ENCODE assay signal across 8 cellular contexts in genomic region chr6:33533163-33533869, GRCh38. TPM values are rescaled to one million over a fixed set of nuclear protein-coding genes. Genes with fewer than 3 reads are reported as not detected.
DNase-seq lines count a peak whose midpoint lies in the region; ATAC-seq and TF ChIP-seq lines count a peak whose summit lies in the region.
"Not testable (repeated sequence)": the region's sequence is repeated elsewhere in the genome, so short reads cannot be mapped to it uniquely, and the experiment has no call there.

No MANE protein-coding gene starts in this region.

- H3K27ac Mint-ChIP-seq in activated T-helper 1 cell treated with anti-CD3 and anti-CD28 coated beads, Interleukin-12 subunit alpha, Interleukin-12 subunit beta, Interleukin-2, Interleukin-4 antibody, amounts not matched to agents 30 ng/mL and 10 ng/mL and 1 ng/mL, durations not matched to agents 14 hours and 24 hours and 36 hours: peak overlapping the region; percentile 81
- H3K27ac Mint-ChIP-seq in neural progenitor cell: peak overlapping the region; percentile 90

- H3F3A ChIP-seq in neural progenitor cell (ENCODE audit: low read depth): not testable (repeated sequence)

- H3K4me2 ChIP-seq in DND-41 (ENCODE audit: insufficient read depth, low read length): peak overlapping the region; percentile 71
- not testable (repeated sequence) for H3K4me2 ChIP-seq in neural progenitor cell

- H3K79me2 ChIP-seq in DND-41 (ENCODE audit: insufficient read depth, low read length); neural progenitor cell (ENCODE audit: low read depth): not testable (repeated sequence)

- intact Hi-C loops in activated T-helper 1 cell treated with anti-CD3 and anti-CD28 coated beads, Interleukin-12 subunit alpha, Interleukin-12 subunit beta, Interleukin-2, Interleukin-4 antibody, amounts not matched to agents 30 ng/mL and 10 ng/mL and 1 ng/mL, durations not matched to agents 14 hours and 24 hours and 36 hours (cut with micrococcal nuclease): loop anchor here (1.0 kb wide), 3 partner anchors 38 to 79 kb away; partner anchors contain the start of gene ZBTB9

- peaks cover 23% of the 10 kb centered on the region for H3K4me1 ChIP-seq in DND-41 (ENCODE audit: insufficient read depth, low read length)
- not testable (repeated sequence) for H3K4me1 ChIP-seq in neural progenitor cell

- H3K36me3 ChIP-seq in DND-41 (ENCODE audit: insufficient read depth, low read length); neural progenitor cell: not testable (repeated sequence)

- ATAC-seq in DND-41 (ENCODE audit: insufficient read depth, low read depth): peak; percentile 91

- H3K4me3 Mint-ChIP-seq in activated T-helper 1 cell treated with anti-CD3 and anti-CD28 coated beads, Interleukin-12 subunit alpha, Interleukin-12 subunit beta, Interleukin-2, Interleukin-4 antibody, amounts not matched to agents 30 ng/mL and 10 ng/mL and 1 ng/mL, durations not matched to agents 14 hours and 24 hours and 36 hours: peak overlapping the region; percentile 68
- not testable (repeated sequence) for H3K4me3 Mint-ChIP-seq in neural progenitor cell

- not testable (repeated sequence) for H3K27me3 ChIP-seq in DND-41 (ENCODE audit: insufficient read depth, low read length, poor library complexity); neural progenitor cell

- H3K4me1 Mint-ChIP-seq in activated T-helper 1 cell treated with anti-CD3 and anti-CD28 coated beads, Interleukin-12 subunit alpha, Interleukin-12 subunit beta, Interleukin-2, Interleukin-4 antibody, amounts not matched to agents 30 ng/mL and 10 ng/mL and 1 ng/mL, durations not matched to agents 14 hours and 24 hours and 36 hours (ENCODE audit: low read depth): peaks cover 24% of the 10 kb centered on the region
- H3K4me1 Mint-ChIP-seq in neural progenitor cell: not testable (repeated sequence)

- H3K27ac ChIP-seq in DND-41 (ENCODE audit: low read length): peak overlapping the region; percentile 53
- H3K27ac ChIP-seq in neural progenitor cell: not testable (repeated sequence)

- H4K20me1 ChIP-seq in DND-41 (ENCODE audit: insufficient read depth, low read length); neural progenitor cell (ENCODE audit: low read depth): not testable (repeated sequence)

- not testable (repeated sequence) for H3K27me3 Mint-ChIP-seq in activated T-helper 1 cell treated with anti-CD3 and anti-CD28 coated beads, Interleukin-12 subunit alpha, Interleukin-12 subunit beta, Interleukin-2, Interleukin-4 antibody, amounts not matched to agents 30 ng/mL and 10 ng/mL and 1 ng/mL, durations not matched to agents 14 hours and 24 hours and 36 hours (ENCODE audit: insufficient read depth); neural progenitor cell (ENCODE audit: insufficient read depth, low read depth)

- H3K9ac ChIP-seq in DND-41 (ENCODE audit: low read depth, low read length): peak overlapping the region; percentile 27; the same call in 1 of the 2 replicates
- not testable (repeated sequence) for H3K9ac ChIP-seq in neural progenitor cell

- peak overlapping the region in 1 of 2 experiments; percentile 44; a peak in 2 of 4 replicates for H3K4me3 ChIP-seq in DND-41 (ENCODE audit: low read depth in 1 of 2, low read length in 2 of 2)
- not testable (repeated sequence) for H3K4me3 ChIP-seq in neural progenitor cell

- H2AFZ ChIP-seq in DND-41 (ENCODE audit: low read depth, low read length): peak overlapping the region; percentile 59
- peak overlapping the region; percentile 76 for H2AFZ ChIP-seq in neural progenitor cell (replicated peaks)

- H3K36me3 Mint-ChIP-seq in activated T-helper 1 cell treated with anti-CD3 and anti-CD28 coated beads, Interleukin-12 subunit alpha, Interleukin-12 subunit beta, Interleukin-2, Interleukin-4 antibody, amounts not matched to agents 30 ng/mL and 10 ng/mL and 1 ng/mL, durations not matched to agents 14 hours and 24 hours and 36 hours (ENCODE audit: low read depth); neural progenitor cell: not testable (repeated sequence)

- not testable (repeated sequence) for H3K9me3 Mint-ChIP-seq in activated T-helper 1 cell treated with anti-CD3 and anti-CD28 coated beads, Interleukin-12 subunit alpha, Interleukin-12 subunit beta, Interleukin-2, Interleukin-4 antibody, amounts not matched to agents 30 ng/mL and 10 ng/mL and 1 ng/mL, durations not matched to agents 14 hours and 24 hours and 36 hours; neural progenitor cell

- TF ChIP-seq CTCF in DND-41 (IDR thresholded peaks at IDR 0.05; ENCODE audit: borderline replicate concordance, extremely low read depth, low read length, poor library complexity, severe bottlenecking); neural progenitor cell (IDR thresholded peaks at IDR 0.05): not testable (repeated sequence)

- H3K9me3 ChIP-seq in DND-41 (ENCODE audit: insufficient read depth, low read length, severe bottlenecking); neural progenitor cell (ENCODE audit: low read depth): not testable (repeated sequence)

- DNase-seq in DND-41: peak; percentile 84
- peak in 3 of 4 experiments; percentile 7 to 21 (median 17) for DNase-seq in activated CD4-positive, CD25-positive, alpha-beta regulatory T cell (lab: John Stamatoyannopoulos, UW)
- peak; percentile 22 to 38 for DNase-seq in activated CD8-positive, alpha-beta memory T cell treated with anti-CD3 and anti-CD28 coated beads for 1 hour (ENCODE audit: extremely low read depth in 1 of 2, low read depth in 1 of 2)
- peak; percentile 59 for DNase-seq in activated T-helper 1 cell treated with anti-CD3 and anti-CD28 coated beads, Interleukin-12 subunit alpha, Interleukin-12 subunit beta, Interleukin-2, Interleukin-4 antibody, amounts not matched to agents 30 ng/mL and 10 ng/mL and 1 ng/mL, durations not matched to agents 14 hours and 24 hours and 36 hours (ENCODE audit: low spot score)
- DNase-seq in activated naive CD8-positive, alpha-beta T cell treated with anti-CD3 and anti-CD28 coated beads, Interleukin-2, amount 50 U/mL, for 16 hours (ENCODE audit: low read depth, low spot score): peak; percentile 16
- DNase-seq in neural progenitor cell (ENCODE audit: low spot score): not testable (repeated sequence)
- peak; percentile 5 to 17 (median 11) for DNase-seq in stimulated activated CD4-positive, alpha-beta T cell treated with anti-CD3 and anti-CD28 coated beads, TNF-alpha, amount 100 ng/mL, for 1 hour (ENCODE audit: low read depth in 3 of 3, low spot score in 1 of 3)
- DNase-seq in stimulated activated CD8-positive, alpha-beta memory T cell treated with anti-CD3 and anti-CD28 coated beads, Interleukin-7, amount 100 ng/mL, for 4 hours (ENCODE audit: low read depth in 2 of 2): peak; percentile 29 to 48

RNA-seq across cellular contexts. Expression of gene BAK1, which starts 46.8 kb away (rescaled TPM):
- 67.0 and 67.9 TPM in 2 replicates for total RNA-seq in activated T-helper 1 cell treated with anti-CD3 and anti-CD28 coated beads, Interleukin-12 subunit alpha, Interleukin-12 subunit beta, Interleukin-2, Interleukin-4 antibody, amounts not matched to agents 30 ng/mL and 10 ng/mL and 1 ng/mL, durations not matched to agents 14 hours and 24 hours and 36 hours
- 13.9 and 40.0 TPM in 2 replicates for total RNA-seq in neural progenitor cell (ENCODE audit: low replicate concordance)
